Comparison of ENCODE assay signal across 2 cellular contexts in the genomic region with DNA sequence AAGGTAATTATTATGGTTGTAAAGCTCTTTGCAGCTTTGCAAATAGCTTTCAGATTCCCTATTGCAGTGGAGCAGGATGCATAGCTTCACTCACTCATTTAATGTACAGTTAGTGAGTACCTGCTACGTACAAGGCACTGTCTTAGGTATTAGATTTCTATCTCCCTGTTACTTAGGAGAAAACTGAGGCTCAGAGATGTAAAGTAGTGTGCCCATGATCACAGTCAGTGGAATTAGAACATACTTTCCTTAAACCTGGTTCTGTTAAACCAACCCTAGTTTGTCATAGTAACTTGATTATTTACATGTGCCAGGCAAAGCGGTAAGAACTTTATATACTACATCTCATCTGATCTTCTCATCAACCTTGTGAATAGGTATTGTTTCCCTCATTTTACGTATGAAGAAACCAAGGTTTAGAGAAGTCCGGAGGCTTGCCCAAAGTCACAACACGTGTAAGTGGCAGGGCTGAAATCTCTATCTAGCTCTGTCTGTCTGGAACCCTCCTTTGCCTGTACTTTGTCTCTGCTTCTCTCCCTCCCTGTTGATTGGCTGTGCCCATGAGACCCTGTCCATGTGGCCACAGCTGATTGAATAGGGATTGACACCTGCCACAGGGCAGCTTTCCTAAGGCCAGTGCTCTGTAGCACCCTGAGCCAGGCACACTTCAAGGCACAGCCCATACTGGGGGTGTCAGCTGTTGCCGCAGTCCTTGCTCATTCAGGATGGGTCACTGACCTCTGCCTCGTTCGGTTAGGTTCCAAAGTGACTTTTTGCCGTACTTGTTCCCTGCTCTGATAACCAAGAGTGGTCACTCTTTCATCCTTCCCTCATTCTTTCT.
TF ChIP-seq lines count a peak whose summit lies in the region.

No MANE protein-coding gene starts in this region.

TF ChIP-seq in A549, 52 proteins besides CTCF, POLR2A, EP300 and RAD21:
- no peak for TF ChIP-seq CHD2 (IDR thresholded peaks at IDR 0.05; ENCODE audit: low read length, partially characterized antibody)
- no peak for TF ChIP-seq MAZ (IDR thresholded peaks at IDR 0.05; ENCODE audit: borderline replicate concordance, low read depth, low read length)
- TF ChIP-seq ZNF302 (CRISPR knock-in tag; IDR thresholded peaks at IDR 0.05): peak; percentile 66; the same call in 1 of the 2 replicates
- TF ChIP-seq MYC (IDR thresholded peaks at IDR 0.05; ENCODE audit: borderline replicate concordance, low read length): no peak
- no peak for TF ChIP-seq KDM5A (IDR thresholded peaks at IDR 0.05)
- TF ChIP-seq HEYL (CRISPR knock-in tag; IDR thresholded peaks at IDR 0.05): no peak; the same call in 1 of the 2 replicates
- TF ChIP-seq, protein P1, sequence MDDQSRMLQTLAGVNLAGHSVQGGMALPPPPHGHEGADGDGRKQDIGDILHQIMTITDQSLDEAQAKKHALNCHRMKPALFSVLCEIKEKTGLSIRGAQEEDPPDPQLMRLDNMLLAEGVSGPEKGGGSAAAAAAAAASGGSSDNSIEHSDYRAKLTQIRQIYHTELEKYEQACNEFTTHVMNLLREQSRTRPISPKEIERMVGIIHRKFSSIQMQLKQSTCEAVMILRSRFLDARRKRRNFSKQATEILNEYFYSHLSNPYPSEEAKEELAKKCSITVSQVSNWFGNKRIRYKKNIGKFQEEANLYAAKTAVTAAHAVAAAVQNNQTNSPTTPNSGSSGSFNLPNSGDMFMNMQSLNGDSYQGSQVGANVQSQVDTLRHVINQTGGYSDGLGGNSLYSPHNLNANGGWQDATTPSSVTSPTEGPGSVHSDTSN (IDR thresholded peaks at IDR 0.05): no peak
- no peak for TF ChIP-seq RNF2 (IDR thresholded peaks at IDR 0.05; ENCODE audit: borderline replicate concordance, low read depth)
- TF ChIP-seq HOXB5 (CRISPR knock-in tag; IDR thresholded peaks at IDR 0.05): peak; percentile 35
- no peak for TF ChIP-seq CHD4 (IDR thresholded peaks at IDR 0.05; ENCODE audit: borderline replicate concordance)
- no peak for TF ChIP-seq RFX5 (IDR thresholded peaks at IDR 0.05)
- TF ChIP-seq, protein P2, sequence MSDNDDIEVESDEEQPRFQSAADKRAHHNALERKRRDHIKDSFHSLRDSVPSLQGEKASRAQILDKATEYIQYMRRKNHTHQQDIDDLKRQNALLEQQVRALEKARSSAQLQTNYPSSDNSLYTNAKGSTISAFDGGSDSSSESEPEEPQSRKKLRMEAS (IDR thresholded peaks at IDR 0.05): peak; percentile 61; the same call in 1 of the 2 replicates
- no peak for TF ChIP-seq FOXS1 (CRISPR knock-in tag; IDR thresholded peaks at IDR 0.05)
- no peak for TF ChIP-seq EHMT2 (IDR thresholded peaks at IDR 0.05; ENCODE audit: low read depth)
- TF ChIP-seq HOXB13 (CRISPR knock-in tag; IDR thresholded peaks at IDR 0.05; ENCODE audit: low read depth): peak; percentile 55
- TF ChIP-seq RARB (CRISPR knock-in tag; IDR thresholded peaks at IDR 0.05): no peak; the same call in 1 of the 2 replicates
- TF ChIP-seq EHF (CRISPR knock-in tag; IDR thresholded peaks at IDR 0.05): peak; percentile 79
- no peak for TF ChIP-seq CBX8 (IDR thresholded peaks at IDR 0.05)
- TF ChIP-seq, protein P3, sequence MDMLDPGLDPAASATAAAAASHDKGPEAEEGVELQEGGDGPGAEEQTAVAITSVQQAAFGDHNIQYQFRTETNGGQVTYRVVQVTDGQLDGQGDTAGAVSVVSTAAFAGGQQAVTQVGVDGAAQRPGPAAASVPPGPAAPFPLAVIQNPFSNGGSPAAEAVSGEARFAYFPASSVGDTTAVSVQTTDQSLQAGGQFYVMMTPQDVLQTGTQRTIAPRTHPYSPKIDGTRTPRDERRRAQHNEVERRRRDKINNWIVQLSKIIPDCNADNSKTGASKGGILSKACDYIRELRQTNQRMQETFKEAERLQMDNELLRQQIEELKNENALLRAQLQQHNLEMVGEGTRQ (IDR thresholded peaks at IDR 0.05): no peak
- TF ChIP-seq ZFP36 (IDR thresholded peaks at IDR 0.05; ENCODE audit: borderline replicate concordance, partially characterized antibody): no peak
- TF ChIP-seq GATA3 (IDR thresholded peaks at IDR 0.05; ENCODE audit: borderline replicate concordance): no peak
- no peak for TF ChIP-seq BHLHE40 (IDR thresholded peaks at IDR 0.05; ENCODE audit: low read depth, low read length)
- TF ChIP-seq PHF8 (IDR thresholded peaks at IDR 0.05; ENCODE audit: borderline replicate concordance, low read depth): no peak
- TF ChIP-seq, protein P4, sequence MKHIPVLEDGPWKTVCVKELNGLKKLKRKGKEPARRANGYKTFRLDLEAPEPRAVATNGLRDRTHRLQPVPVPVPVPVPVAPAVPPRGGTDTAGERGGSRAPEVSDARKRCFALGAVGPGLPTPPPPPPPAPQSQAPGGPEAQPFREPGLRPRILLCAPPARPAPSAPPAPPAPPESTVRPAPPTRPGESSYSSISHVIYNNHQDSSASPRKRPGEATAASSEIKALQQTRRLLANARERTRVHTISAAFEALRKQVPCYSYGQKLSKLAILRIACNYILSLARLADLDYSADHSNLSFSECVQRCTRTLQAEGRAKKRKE (CRISPR knock-in tag; IDR thresholded peaks at IDR 0.05; ENCODE audit: low read depth): peak; percentile 91
- TF ChIP-seq ZSCAN20 (CRISPR knock-in tag; IDR thresholded peaks at IDR 0.05): no peak; the same call in 1 of the 2 replicates
- TF ChIP-seq, protein P5, sequence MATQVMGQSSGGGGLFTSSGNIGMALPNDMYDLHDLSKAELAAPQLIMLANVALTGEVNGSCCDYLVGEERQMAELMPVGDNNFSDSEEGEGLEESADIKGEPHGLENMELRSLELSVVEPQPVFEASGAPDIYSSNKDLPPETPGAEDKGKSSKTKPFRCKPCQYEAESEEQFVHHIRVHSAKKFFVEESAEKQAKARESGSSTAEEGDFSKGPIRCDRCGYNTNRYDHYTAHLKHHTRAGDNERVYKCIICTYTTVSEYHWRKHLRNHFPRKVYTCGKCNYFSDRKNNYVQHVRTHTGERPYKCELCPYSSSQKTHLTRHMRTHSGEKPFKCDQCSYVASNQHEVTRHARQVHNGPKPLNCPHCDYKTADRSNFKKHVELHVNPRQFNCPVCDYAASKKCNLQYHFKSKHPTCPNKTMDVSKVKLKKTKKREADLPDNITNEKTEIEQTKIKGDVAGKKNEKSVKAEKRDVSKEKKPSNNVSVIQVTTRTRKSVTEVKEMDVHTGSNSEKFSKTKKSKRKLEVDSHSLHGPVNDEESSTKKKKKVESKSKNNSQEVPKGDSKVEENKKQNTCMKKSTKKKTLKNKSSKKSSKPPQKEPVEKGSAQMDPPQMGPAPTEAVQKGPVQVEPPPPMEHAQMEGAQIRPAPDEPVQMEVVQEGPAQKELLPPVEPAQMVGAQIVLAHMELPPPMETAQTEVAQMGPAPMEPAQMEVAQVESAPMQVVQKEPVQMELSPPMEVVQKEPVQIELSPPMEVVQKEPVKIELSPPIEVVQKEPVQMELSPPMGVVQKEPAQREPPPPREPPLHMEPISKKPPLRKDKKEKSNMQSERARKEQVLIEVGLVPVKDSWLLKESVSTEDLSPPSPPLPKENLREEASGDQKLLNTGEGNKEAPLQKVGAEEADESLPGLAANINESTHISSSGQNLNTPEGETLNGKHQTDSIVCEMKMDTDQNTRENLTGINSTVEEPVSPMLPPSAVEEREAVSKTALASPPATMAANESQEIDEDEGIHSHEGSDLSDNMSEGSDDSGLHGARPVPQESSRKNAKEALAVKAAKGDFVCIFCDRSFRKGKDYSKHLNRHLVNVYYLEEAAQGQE (IDR thresholded peaks at IDR 0.05): no peak
- no peak for TF ChIP-seq KDM1A (IDR thresholded peaks at IDR 0.05; ENCODE audit: low read depth)
- no peak for TF ChIP-seq ESRRA (IDR thresholded peaks at IDR 0.05; ENCODE audit: borderline replicate concordance, low read length)
- no peak for TF ChIP-seq FOSL2 (IDR thresholded peaks at IDR 0.05)
- no peak for TF ChIP-seq FOSL2 (CRISPR knock-in tag; IDR thresholded peaks at IDR 0.05)
TF ChIP-seq in A549: peak in this region for 6.

TF ChIP-seq in Ishikawa, 13 proteins besides CTCF, POLR2A, EP300 and RAD21:
- TF ChIP-seq TCF12 (IDR thresholded peaks at IDR 0.05; ENCODE audit: low read depth): no peak
- TF ChIP-seq, protein P2 (IDR thresholded peaks at IDR 0.05): 0 out of 2 replicates have a peak, but pooled peaks have one; percentile 14
